Comparison of ENCODE assay signal across 8 cellular contexts in the genomic region with DNA sequence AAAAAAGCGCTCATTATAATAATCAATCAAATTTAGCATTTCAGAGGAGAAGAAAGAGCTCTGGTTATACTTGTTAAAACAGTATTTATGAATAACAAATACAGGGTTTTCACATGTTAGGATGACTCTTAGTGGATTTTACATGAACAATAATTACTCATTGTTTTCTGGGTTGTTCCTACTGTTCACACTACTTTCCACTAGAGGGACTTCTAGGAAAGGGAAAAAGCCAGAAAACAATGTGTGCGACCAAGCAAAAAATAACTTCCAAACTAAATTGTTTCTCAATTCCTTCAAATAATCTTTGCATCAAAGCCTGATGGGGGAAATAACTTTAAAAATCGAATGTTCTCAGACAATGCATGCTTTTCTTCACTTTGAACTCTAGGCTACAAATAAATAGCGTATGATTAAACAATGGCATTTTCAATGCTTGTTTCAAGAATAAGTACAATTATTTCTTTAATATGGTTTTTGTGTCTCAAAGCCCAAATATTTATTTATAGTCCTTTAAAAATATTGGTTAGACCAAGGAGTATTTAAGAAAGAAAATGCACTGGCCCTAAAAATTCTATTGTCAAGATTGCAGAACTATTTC.
DNase-seq lines count a peak whose midpoint lies in the region; ATAC-seq, FAIRE-seq and TF ChIP-seq lines count a peak whose summit lies in the region.

No MANE protein-coding gene starts in this region.

- H3K4me1 ChIP-seq in A549 (no peaks in the 10 kb centered on the region), colonic mucosa (no peaks in the 10 kb centered on the region)

- intact Hi-C loops in colonic mucosa (cut with DNase I): loop anchor here (5.0 to 10.0 kb wide), 2 partner anchors 470 to 572 kb away; partner anchors contain the start of gene COL25A1
- intact Hi-C loops in lower leg skin (cut with DNase I; ENCODE audit: low total_unique reads): loop anchor here (10.0 kb wide), 1 partner anchor 570 kb away; no protein-coding TSS in a partner anchor

- no peaks in the 10 kb centered on the region for H3K9me2 ChIP-seq in neural cell (ENCODE audit: insufficient read depth, low read length)

- TF ChIP-seq EP300 in A549 (IDR thresholded peaks at IDR 0.05): no peak
- no peak for TF ChIP-seq EP300 in neural cell (conservative IDR thresholded peaks at IDR 0.05; ENCODE audit: poor library complexity, severe bottlenecking)

- H3K4me3 ChIP-seq in A549 (no peak overlapping the region), colonic mucosa (no peak overlapping the region), neural cell (ENCODE audit: low read length) (no peak overlapping the region), MG63 (no peak overlapping the region), lower leg skin (ENCODE audit: low read depth, poor library complexity, severe bottlenecking) (no peak overlapping the region)

- TF ChIP-seq CTCF in A549 (IDR thresholded peaks at IDR 0.05): peak; percentile 54
- peak; percentile 43 for TF ChIP-seq CTCF in GM13977 (IDR thresholded peaks at IDR 0.05; ENCODE audit: extremely low read depth, insufficient read depth, missing control alignments)
- TF ChIP-seq CTCF in colonic mucosa (IDR thresholded peaks at IDR 0.05): peak; percentile 49
- TF ChIP-seq CTCF in neural cell (IDR thresholded peaks at IDR 0.05; ENCODE audit: poor library complexity, severe bottlenecking): peak; percentile 88
- TF ChIP-seq CTCF in lower leg skin (IDR thresholded peaks at IDR 0.05): no peak

- H3K36me3 ChIP-seq in colonic mucosa (no peaks in the 10 kb centered on the region), neural cell (ENCODE audit: insufficient read depth, low read length) (no peaks in the 10 kb centered on the region), MG63 (no peaks in the 10 kb centered on the region)

- POLR2A ChIA-PET in A549 (lab: Yijun Ruan, JAX): no interaction called here

- H3K9ac ChIP-seq in colonic mucosa (ENCODE audit: low read depth in 2 of 2, low read length in 2 of 2) (no peak overlapping the region), neural cell (ENCODE audit: low read length) (no peak overlapping the region)

- TF ChIP-seq POLR2A in A549 (IDR thresholded peaks at IDR 0.05; ENCODE audit: low read length) (no peak), lower leg skin (IDR thresholded peaks at IDR 0.05) (no peak)

- no peak overlapping the region for H2AFZ ChIP-seq in neural cell (ENCODE audit: low read depth, low read length)

- H3K27me3 ChIP-seq in colonic mucosa (no peaks in the 10 kb centered on the region), neural cell (ENCODE audit: insufficient read depth, low read depth, low read length) (no peaks in the 10 kb centered on the region), MG63 (no peaks in the 10 kb centered on the region)

- WGBS in A549 (ENCODE audit: missing lambda C conversion rate): 15% methylated on average over 4 of the region's 4 CpGs
- WGBS in lower leg skin, 2 donors: 29 to 36% methylated on average over 4 of the region's 4 CpGs

- H3K27ac ChIP-seq in A549: no peak overlapping the region
- no peak overlapping the region for H3K27ac ChIP-seq in colonic mucosa
- H3K27ac ChIP-seq in neural cell (ENCODE audit: low read length): no peak overlapping the region

- no peak for FAIRE-seq in A549 (lab: Jason Lieb, UNC)

- H4K20me1 ChIP-seq in neural cell (ENCODE audit: insufficient read depth): no peaks in the 10 kb centered on the region

- H3K9me3 ChIP-seq in A549 (no peaks in the 10 kb centered on the region), colonic mucosa (no peaks in the 10 kb centered on the region), neural cell (ENCODE audit: low read length) (no peaks in the 10 kb centered on the region), MG63 (no peaks in the 10 kb centered on the region)

- TF ChIP-seq RAD21 in A549 (conservative IDR thresholded peaks at IDR 0.05 in 1 of 2, IDR thresholded peaks at IDR 0.05 in 1 of 2): peak; percentile 64 to 65
- peak; percentile 94 for TF ChIP-seq RAD21 in neural cell (conservative IDR thresholded peaks at IDR 0.05)

- H3F3A ChIP-seq in neural cell (ENCODE audit: insufficient read depth, low read length, poor library complexity, severe bottlenecking): no peaks in the 10 kb centered on the region

- no peaks in the 10 kb centered on the region for H3K79me2 ChIP-seq in neural cell (replicated peaks; ENCODE audit: insufficient read depth, low read length)

- ATAC-seq in A549: peak; percentile 74 to 77; a peak in 5 of 6 replicates
- ATAC-seq in HG02938 (IDR thresholded peaks at IDR 0.05; ENCODE audit: unreplicated experiment): no peak

- in situ Hi-C loops in GM13977 (cut with MboI; ENCODE audit: low pct_unique_long_range_greater_than_20kb, low sequenced_read_pairs, unreplicated experiment): loop anchor here (25.0 kb wide), 2 partner anchors 477 to 577 kb away; partner anchors contain the start of gene COL25A1

- H3K4me2 ChIP-seq in A549 (no peak overlapping the region), neural cell (ENCODE audit: low read length) (no peak overlapping the region)

- CTCF ChIA-PET in A549 (lab: Yijun Ruan, JAX): interaction anchor here (1.0 to 1.3 kb wide), 3 partner anchors 275 to 571 kb away, joined by 3 to 5 read pairs (median 3); no protein-coding TSS in a partner anchor

- peak in 1 of 2 experiments; percentile 17 for DNase-seq in A549 (ENCODE audit: low read depth in 1 of 2, low spot score in 1 of 2)
- peak; percentile 3 for DNase-seq in GM13977 (ENCODE audit: low spot score)
- DNase-seq in NCI-H526 treated with DMSO at 0.1 percent for 48 hours (lab: John Stamatoyannopoulos, UW): peak; percentile 52
- no peak for DNase-seq in colonic mucosa
- DNase-seq in MG63: no peak
- DNase-seq in lower leg skin (ENCODE audit: low spot score in 2 of 2): no peak

TF ChIP-seq in A549, 52 proteins besides CTCF, POLR2A, EP300 and RAD21:
- TF ChIP-seq NPAS2 (CRISPR knock-in tag; IDR thresholded peaks at IDR 0.05; ENCODE audit: borderline replicate concordance) (no peak), SMC3 (IDR thresholded peaks at IDR 0.05) (peak; percentile 42; the same call in 1 of the 3 replicates)

TF ChIP-seq in neural cell, 6 proteins besides CTCF, POLR2A, EP300 and RAD21:
- TF ChIP-seq, protein P1, sequence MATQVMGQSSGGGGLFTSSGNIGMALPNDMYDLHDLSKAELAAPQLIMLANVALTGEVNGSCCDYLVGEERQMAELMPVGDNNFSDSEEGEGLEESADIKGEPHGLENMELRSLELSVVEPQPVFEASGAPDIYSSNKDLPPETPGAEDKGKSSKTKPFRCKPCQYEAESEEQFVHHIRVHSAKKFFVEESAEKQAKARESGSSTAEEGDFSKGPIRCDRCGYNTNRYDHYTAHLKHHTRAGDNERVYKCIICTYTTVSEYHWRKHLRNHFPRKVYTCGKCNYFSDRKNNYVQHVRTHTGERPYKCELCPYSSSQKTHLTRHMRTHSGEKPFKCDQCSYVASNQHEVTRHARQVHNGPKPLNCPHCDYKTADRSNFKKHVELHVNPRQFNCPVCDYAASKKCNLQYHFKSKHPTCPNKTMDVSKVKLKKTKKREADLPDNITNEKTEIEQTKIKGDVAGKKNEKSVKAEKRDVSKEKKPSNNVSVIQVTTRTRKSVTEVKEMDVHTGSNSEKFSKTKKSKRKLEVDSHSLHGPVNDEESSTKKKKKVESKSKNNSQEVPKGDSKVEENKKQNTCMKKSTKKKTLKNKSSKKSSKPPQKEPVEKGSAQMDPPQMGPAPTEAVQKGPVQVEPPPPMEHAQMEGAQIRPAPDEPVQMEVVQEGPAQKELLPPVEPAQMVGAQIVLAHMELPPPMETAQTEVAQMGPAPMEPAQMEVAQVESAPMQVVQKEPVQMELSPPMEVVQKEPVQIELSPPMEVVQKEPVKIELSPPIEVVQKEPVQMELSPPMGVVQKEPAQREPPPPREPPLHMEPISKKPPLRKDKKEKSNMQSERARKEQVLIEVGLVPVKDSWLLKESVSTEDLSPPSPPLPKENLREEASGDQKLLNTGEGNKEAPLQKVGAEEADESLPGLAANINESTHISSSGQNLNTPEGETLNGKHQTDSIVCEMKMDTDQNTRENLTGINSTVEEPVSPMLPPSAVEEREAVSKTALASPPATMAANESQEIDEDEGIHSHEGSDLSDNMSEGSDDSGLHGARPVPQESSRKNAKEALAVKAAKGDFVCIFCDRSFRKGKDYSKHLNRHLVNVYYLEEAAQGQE (IDR thresholded peaks at IDR 0.05; ENCODE audit: borderline replicate concordance): no peak
- TF ChIP-seq SMC3 (conservative IDR thresholded peaks at IDR 0.05; ENCODE audit: poor library complexity) (peak; percentile 94), TAF1 (IDR thresholded peaks at IDR 0.05; ENCODE audit: low read depth) (no peak), POLR2AphosphoS5 (IDR thresholded peaks at IDR 0.05) (no peak), EZH2 (IDR thresholded peaks at IDR 0.05; ENCODE audit: borderline replicate concordance, insufficient read depth, low read length, poor library complexity, severe bottlenecking) (no peak), MXI1 (conservative IDR thresholded peaks at IDR 0.05; ENCODE audit: poor library complexity, severe bottlenecking) (no peak)

Comparison
In these comparisons a context has a peak if more than half of its experiments do, and no peak if none do; other contexts are left out.
1. DNase-seq: peak in GM13977 (single experiment) and NCI-H526 treated with DMSO at 0.1 percent for 48 hours (single experiment); none in colonic mucosa (single experiment), MG63 (single experiment) and lower leg skin (0 of 2).
2. CTCF ChIP-seq: peak in A549 (single experiment), GM13977 (single experiment), colonic mucosa (single experiment) and neural cell (single experiment); none in lower leg skin (0 of 3).